14 cellular contexts compared by ENCODE assay signal in the genomic region with DNA sequence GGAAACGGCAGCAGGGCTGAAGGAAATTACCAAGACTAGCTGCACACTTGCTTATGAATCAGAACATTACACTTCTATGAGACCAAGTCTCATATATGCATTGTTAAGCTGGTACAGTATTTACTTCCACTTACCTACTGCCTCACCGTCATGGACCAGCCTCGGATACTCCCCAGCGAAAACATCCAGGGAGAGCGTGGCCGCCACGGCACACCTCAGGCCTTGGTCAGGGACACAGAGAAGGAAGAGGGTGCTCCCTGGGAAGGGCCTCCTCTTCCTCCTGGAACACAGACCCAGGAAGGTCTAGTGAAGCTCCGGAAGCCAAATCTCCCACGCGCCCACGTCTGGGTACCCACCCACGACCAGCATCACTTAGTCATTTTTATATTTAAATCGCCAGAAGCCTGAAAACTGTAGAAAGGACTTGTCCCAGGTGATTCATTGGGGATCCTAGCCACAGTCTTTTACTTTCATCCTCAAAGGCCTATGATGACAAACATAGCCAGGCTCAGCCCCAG. TPM values are rescaled to one million over a fixed set of nuclear protein-coding genes. Genes with fewer than 3 reads are reported as not detected.
A peak's percentile ranks its signal among the peaks of the same experiment; 100 is the strongest.
DNase-seq lines count a peak whose midpoint lies in the region; ATAC-seq and TF ChIP-seq lines count a peak whose summit lies in the region.
"Had no signal": no experiment of that assay in that cellular context is flagged by ENCODE, and none has a peak within 500 bp of the region (broad histone marks: within the 10 kb centered on the region; RNA-seq: fewer than 3 reads in every experiment).

No MANE protein-coding gene starts in this region.

- H3K4me3 ChIP-seq in OCI-LY3 (ENCODE audit: low read length) (no peak overlapping the region), coronary artery (no peak overlapping the region)
- H3K4me3 ChIP-seq: GM23248 had no signal

- H2AFZ ChIP-seq in OCI-LY3 (ENCODE audit: low read depth, low read length) = no peak overlapping the region
- H2AFZ ChIP-seq: GM23248 had no signal

- no peaks in the 10 kb centered on the region for H3K9me3 ChIP-seq in OCI-LY3 (ENCODE audit: insufficient read depth, low read length)
- H3K9me3 ChIP-seq: Caco-2 had no signal

- peaks cover 5% of the 10 kb centered on the region for H3K4me1 Mint-ChIP-seq in osteocyte (ENCODE audit: unreplicated experiment)
- H3K4me1 Mint-ChIP-seq in T-cell = peaks cover 16 to 24% (median 20%) of the 10 kb centered on the region in 3 donors

- H3K27me3 Mint-ChIP-seq in osteocyte (ENCODE audit: unreplicated experiment) (peaks cover 36% of the 10 kb centered on the region), T-cell (no peaks in the 10 kb centered on the region)

- no peak for ATAC-seq in T-cell (replicated peaks in 1 of 4)
- ATAC-seq: CD8-positive, alpha-beta T cell had no signal

- no peak overlapping the region; the same call in 1 of the 2 replicates for H3K9ac ChIP-seq in OCI-LY3 (ENCODE audit: low read length)
- H3K9ac ChIP-seq: GM23248 had no signal

- no peaks in the 10 kb centered on the region for H4K20me1 ChIP-seq in OCI-LY3 (ENCODE audit: insufficient read depth, low read length)

- no peak for TF ChIP-seq CTCF in OCI-LY3 (IDR thresholded peaks at IDR 0.05; ENCODE audit: low read depth, low read length)
- no peak for TF ChIP-seq CTCF in coronary artery (IDR thresholded peaks at IDR 0.05)
- TF ChIP-seq CTCF in osteocyte (IDR thresholded peaks at IDR 0.05) = no peak

- H3K4me3 Mint-ChIP-seq in osteocyte (ENCODE audit: unreplicated experiment) = no peak overlapping the region
- no peak overlapping the region for H3K4me3 Mint-ChIP-seq in T-cell
- H3K4me3 Mint-ChIP-seq: CD8-positive, alpha-beta T cell had no signal

- POLR2A ChIA-PET in T-cell (lab: Charles Lee) = no interaction called here

- CTCF ChIA-PET in T-cell (lab: Charles Lee) = no interaction called here

- H3K4me2 ChIP-seq in OCI-LY3 (ENCODE audit: low read length) = no peak overlapping the region

- H3K79me2 ChIP-seq in OCI-LY3 (ENCODE audit: low read length) = no peaks in the 10 kb centered on the region

- H3K27ac ChIP-seq in OCI-LY3 (ENCODE audit: low read length) = peak overlapping the region; percentile 95
- H3K27ac ChIP-seq in coronary artery = no peak overlapping the region
- H3K27ac ChIP-seq: GM23248 had no signal

- H3K36me3 ChIP-seq in OCI-LY3 (replicated peaks; ENCODE audit: low read depth, low read length) = no peaks in the 10 kb centered on the region

- H3K36me3 Mint-ChIP-seq in osteocyte (ENCODE audit: unreplicated experiment) (no peaks in the 10 kb centered on the region), T-cell (no peaks in the 10 kb centered on the region)
- H3K36me3 Mint-ChIP-seq: CD8-positive, alpha-beta T cell had no signal

- H3K27ac Mint-ChIP-seq in osteocyte (ENCODE audit: unreplicated experiment) (no peak overlapping the region), T-cell (no peak overlapping the region)
- H3K27ac Mint-ChIP-seq: CD8-positive, alpha-beta T cell had no signal

- DNase-seq in coronary artery (ENCODE audit: low spot score) (peak; percentile 50), osteocyte (ENCODE audit: extremely low spot score, unreplicated experiment) (peak; percentile 63), NCI-H524 treated with DMSO at 0.1 percent for 48 hours (lab: John Stamatoyannopoulos, UW) (no peak), T-cell (no peak)
- no peak for DNase-seq in activated naive CD4-positive, alpha-beta T cell (lab: John Stamatoyannopoulos, UW)
- DNase-seq: C1 segment of cervical spinal cord; Caco-2; CD8-positive, alpha-beta T cell; DMS153; DND-41; GM23248; H7; HCEC 1CT had no signal

- peaks cover 70% of the 10 kb centered on the region for H3K4me1 ChIP-seq in OCI-LY3 (ENCODE audit: low read length)

- no peaks in the 10 kb centered on the region for H3K27me3 ChIP-seq in OCI-LY3 (ENCODE audit: low read depth, low read length)

- H3K9me3 Mint-ChIP-seq in osteocyte (ENCODE audit: unreplicated experiment) (no peaks in the 10 kb centered on the region), T-cell (no peaks in the 10 kb centered on the region)
- H3K9me3 Mint-ChIP-seq: CD8-positive, alpha-beta T cell had no signal

RNA-seq across cellular contexts. Expression of a gene that starts 24.4 kb away (rescaled TPM):
- total RNA-seq in osteocyte (38.9 and 41.6 TPM in 2 replicates), T-cell (10 to 100 TPM; 45.4 to 74.1 (median 61.4) TPM)

RNA-seq across cellular contexts. Expression of a gene that starts 50.4 kb away (rescaled TPM):
- 67.0 and 67.4 TPM in 2 replicates for total RNA-seq in osteocyte
- 100 to 1,000 TPM; 144 to 266 (median 229) TPM for total RNA-seq in T-cell

Comparison
In these comparisons a context has a peak if more than half of its experiments do, and no peak if none do; other contexts are left out.
1. DNase-seq: peak in coronary artery (single experiment) and osteocyte (single experiment); none in NCI-H524 treated with DMSO at 0.1 percent for 48 hours (single experiment), activated naive CD4-positive, alpha-beta T cell (0 of 4) and T-cell (0 of 34).